1 cellular context compared by ENCODE assay signal in genomic region chr11:63813563-63814382, GRCh38.
TF ChIP-seq lines count a peak whose summit lies in the region.

No MANE protein-coding gene starts in this region.

TF ChIP-seq in H1, 55 proteins besides CTCF, POLR2A, EP300 and RAD21 (continued from another document):
- no peak for TF ChIP-seq BACH1 (IDR thresholded peaks at IDR 0.05; ENCODE audit: low read length)
- no peak for TF ChIP-seq GTF2F1 (IDR thresholded peaks at IDR 0.05; ENCODE audit: borderline replicate concordance, low read depth, low read length)
- no peak for TF ChIP-seq CBX5 (IDR thresholded peaks at IDR 0.05; ENCODE audit: low read depth, low read length)
- no peak for TF ChIP-seq HDAC6 (IDR thresholded peaks at IDR 0.05; ENCODE audit: low read depth, low read length)
- no peak for TF ChIP-seq RXRA (IDR thresholded peaks at IDR 0.05; ENCODE audit: insufficient read depth, low read depth, low read length)
- TF ChIP-seq TCF12 (IDR thresholded peaks at IDR 0.05; ENCODE audit: low read depth, low read length): no peak
- TF ChIP-seq CEBPB (IDR thresholded peaks at IDR 0.05; ENCODE audit: low read depth, low read length): no peak
- 0 out of 2 replicates have a peak, but pooled peaks have one; percentile 14 for TF ChIP-seq CREB1 (IDR thresholded peaks at IDR 0.05)
- TF ChIP-seq CHD1 (IDR thresholded peaks at IDR 0.05; ENCODE audit: low read depth, low read length): no peak
- no peak for TF ChIP-seq ZNF274 (IDR thresholded peaks at IDR 0.05; ENCODE audit: borderline replicate concordance, extremely low read depth, low read length)
- no peak for TF ChIP-seq JUN (IDR thresholded peaks at IDR 0.05; ENCODE audit: low read depth, low read length)
- no peak for TF ChIP-seq EZH2 (IDR thresholded peaks at IDR 0.05; ENCODE audit: low read depth, low read length, severe bottlenecking)
- no peak for TF ChIP-seq RFX5 (IDR thresholded peaks at IDR 0.05; ENCODE audit: borderline replicate concordance, low read depth, low read length)
- no peak for TF ChIP-seq CHD2 (IDR thresholded peaks at IDR 0.05; ENCODE audit: low read length)
- TF ChIP-seq KDM5A (IDR thresholded peaks at IDR 0.05; ENCODE audit: low read length): no peak
- TF ChIP-seq NRF1 (IDR thresholded peaks at IDR 0.05; ENCODE audit: low read depth, low read length): no peak
- no peak for TF ChIP-seq JUND (IDR thresholded peaks at IDR 0.05; ENCODE audit: low read length)
- TF ChIP-seq E2F6 (IDR thresholded peaks at IDR 0.05): no peak
- TF ChIP-seq GABPA (IDR thresholded peaks at IDR 0.05; ENCODE audit: borderline replicate concordance, insufficient read depth, low read length): no peak
- TF ChIP-seq RBBP5 (IDR thresholded peaks at IDR 0.05; ENCODE audit: borderline replicate concordance, low read depth, low read length): peak; percentile 25; the same call in 1 of the 2 replicates
- TF ChIP-seq HDAC2 (IDR thresholded peaks at IDR 0.05; ENCODE audit: borderline replicate concordance in 1 of 2, low read depth in 2 of 2, low read length in 2 of 2): no peak
- no peak for TF ChIP-seq USF2 (IDR thresholded peaks at IDR 0.05; ENCODE audit: low read length)
- TF ChIP-seq MAX (IDR thresholded peaks at IDR 0.05): no peak; the same call in 1 of the 2 replicates
- TF ChIP-seq MAFK (IDR thresholded peaks at IDR 0.05; ENCODE audit: low read depth, low read length): no peak
- TF ChIP-seq CHD7 (IDR thresholded peaks at IDR 0.05; ENCODE audit: insufficient replicate concordance, low read length): no peak
- TF ChIP-seq ATF2 (IDR thresholded peaks at IDR 0.05; ENCODE audit: low read length): no peak
- no peak for TF ChIP-seq SIX5 (IDR thresholded peaks at IDR 0.05; ENCODE audit: low read depth, low read length)
- TF ChIP-seq NANOG (IDR thresholded peaks at IDR 0.05; ENCODE audit: insufficient read depth, low read depth, low read length, poor library complexity, severe bottlenecking): no peak
- TF ChIP-seq RNF2 (IDR thresholded peaks at IDR 0.05; ENCODE audit: borderline replicate concordance, low read depth, low read length, missing control alignments, poor library complexity, severe bottlenecking): no peak
- TF ChIP-seq POLR2AphosphoS5 (IDR thresholded peaks at IDR 0.05; ENCODE audit: low read depth, low read length): no peak
- TF ChIP-seq SRF (IDR thresholded peaks at IDR 0.05; ENCODE audit: low read depth, low read length): no peak
- TF ChIP-seq PHF8 (conservative IDR thresholded peaks at IDR 0.05; ENCODE audit: low read depth, low read length): peak; percentile 58
- no peak for TF ChIP-seq TBP (IDR thresholded peaks at IDR 0.05; ENCODE audit: low read depth, low read length)
- TF ChIP-seq SAP30 (IDR thresholded peaks at IDR 0.05; ENCODE audit: insufficient read depth, insufficient replicate concordance, low read length): no peak
- no peak for TF ChIP-seq CTBP2 (IDR thresholded peaks at IDR 0.05; ENCODE audit: borderline replicate concordance, insufficient read depth, insufficient read length, low read length)
